ENCODE assay signal across 1 cellular context in genomic region chr2:191318037-191318728, GRCh38.
TF ChIP-seq lines count a peak whose summit lies in the region.

No MANE protein-coding gene starts in this region.

TF ChIP-seq in SK-N-SH, 30 proteins besides CTCF, POLR2A, EP300 and RAD21:
- TF ChIP-seq RXRA (IDR thresholded peaks at IDR 0.05; ENCODE audit: borderline replicate concordance, low read depth) (no peak), SMC3 (IDR thresholded peaks at IDR 0.05; ENCODE audit: low read depth, low read length) (no peak), TEAD4 (IDR thresholded peaks at IDR 0.05; ENCODE audit: borderline replicate concordance, insufficient read depth) (no peak), MAX (IDR thresholded peaks at IDR 0.05; ENCODE audit: low read depth) (no peak), JUND (IDR thresholded peaks at IDR 0.05) (no peak), ELF1 (IDR thresholded peaks at IDR 0.05) (no peak), FOSL2 (IDR thresholded peaks at IDR 0.05; ENCODE audit: borderline replicate concordance, low read depth) (no peak), TAF1 (IDR thresholded peaks at IDR 0.05; ENCODE audit: borderline replicate concordance, low read depth, low read length) (no peak), PBX3 (IDR thresholded peaks at IDR 0.05) (no peak), GATA2 (CRISPR knock-in tag; IDR thresholded peaks at IDR 0.05) (no peak), ZBTB33 (IDR thresholded peaks at IDR 0.05; ENCODE audit: borderline replicate concordance, low read depth) (no peak), CHD2 (IDR thresholded peaks at IDR 0.05; ENCODE audit: low read length, partially characterized antibody) (peak; percentile 6), NFIC (IDR thresholded peaks at IDR 0.05; ENCODE audit: borderline replicate concordance) (0 out of 2 replicates have a peak, but pooled peaks have one; percentile 7), GABPA (IDR thresholded peaks at IDR 0.05; ENCODE audit: low read depth) (no peak), SIN3A (IDR thresholded peaks at IDR 0.05; ENCODE audit: borderline replicate concordance, low read depth, low read length) (no peak), REST (IDR thresholded peaks at IDR 0.05; ENCODE audit: low read depth, low read length) (no peak), NRF1 (IDR thresholded peaks at IDR 0.05; ENCODE audit: low read depth, low read length) (no peak), YY1 (IDR thresholded peaks at IDR 0.05; ENCODE audit: low read depth) (no peak)
